Comparison of ENCODE assay signal across 8 cellular contexts in the genomic region with DNA sequence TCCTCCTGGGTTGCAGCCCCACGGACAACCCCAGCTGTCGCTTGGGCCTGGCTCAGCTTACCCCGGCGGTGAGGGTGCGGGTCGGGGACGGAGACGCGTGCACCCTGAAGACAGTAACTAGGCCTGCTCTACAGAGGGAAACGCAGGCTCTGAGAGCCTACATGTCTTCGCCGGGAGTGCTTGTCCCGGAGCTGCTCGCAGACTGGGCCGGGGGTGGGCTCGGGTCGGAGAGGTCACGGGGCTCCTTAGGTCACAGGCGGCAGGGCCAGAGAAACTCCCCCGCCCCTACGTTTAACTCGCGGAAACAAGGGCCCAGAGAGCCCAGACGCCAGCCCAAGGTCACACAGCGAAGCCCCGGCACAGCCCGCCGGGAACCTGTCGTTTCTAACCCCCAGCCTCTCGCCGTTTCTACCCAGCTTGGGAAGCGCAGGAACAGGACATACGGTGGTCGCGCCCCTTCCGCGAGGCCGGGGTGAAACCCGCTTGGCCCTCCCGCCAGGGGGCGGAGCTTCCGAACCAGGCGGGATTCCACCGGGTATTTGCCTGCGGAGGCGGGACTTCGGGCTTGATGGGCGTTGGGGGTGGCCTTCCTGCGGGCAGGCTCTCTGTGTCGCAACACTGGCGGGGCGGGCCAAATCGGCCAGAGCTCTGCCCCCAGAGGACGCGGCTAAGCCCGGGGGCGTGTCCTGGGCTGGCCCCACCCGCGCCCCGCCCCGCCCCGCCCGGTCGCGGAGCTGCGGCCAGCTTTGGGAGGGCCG. TPM values are rescaled to one million over a fixed set of nuclear protein-coding genes. Genes with fewer than 3 reads are reported as not detected.
DNase-seq lines count a peak whose midpoint lies in the region; ATAC-seq and TF ChIP-seq lines count a peak whose summit lies in the region.

A gene with protein sequence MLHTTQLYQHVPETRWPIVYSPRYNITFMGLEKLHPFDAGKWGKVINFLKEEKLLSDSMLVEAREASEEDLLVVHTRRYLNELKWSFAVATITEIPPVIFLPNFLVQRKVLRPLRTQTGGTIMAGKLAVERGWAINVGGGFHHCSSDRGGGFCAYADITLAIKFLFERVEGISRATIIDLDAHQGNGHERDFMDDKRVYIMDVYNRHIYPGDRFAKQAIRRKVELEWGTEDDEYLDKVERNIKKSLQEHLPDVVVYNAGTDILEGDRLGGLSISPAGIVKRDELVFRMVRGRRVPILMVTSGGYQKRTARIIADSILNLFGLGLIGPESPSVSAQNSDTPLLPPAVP (plus strand): TSS at position 725 of the 758 bp plus-strand sequence. CDS start 42 bp downstream, outside the sequence.

- in situ Hi-C loops in ACHN (cut with HindIII; ENCODE audit: low pct_ligation_motif_present, low pct_unique_long_range_greater_than_20kb, low sequenced_read_pairs) (no loop called here), mammary epithelial cell (cut with MboI; ENCODE audit: low sequenced_read_pairs in 2 of 2) (no loop called here)

- CTCF ChIA-PET in mammary epithelial cell (lab: Charles Lee; ENCODE audit: low non-redundant PET) = interaction anchor here (0.6 to 1.1 kb wide), 3 partner anchors 25 to 281 kb away, joined by 3 to 16 read pairs (median 5); no protein-coding TSS in a partner anchor

- BruUV-seq in mammary epithelial cell (replicated peaks; lab: Mats Ljungman, UMichigan) = TSS peak; percentile 43

- 3% methylated on average over 13 of the region's 67 CpGs for WGBS in mammary epithelial cell (ENCODE audit: low coverage, missing lambda C conversion rate)
- 2% methylated on average over 53 of the region's 67 CpGs for WGBS in smooth muscle cell (ENCODE audit: low lambda C conversion rate)

- dilution Hi-C loops in mammary epithelial cell (cut with HindIII; ENCODE audit: low sequenced_read_pairs) = loop anchor here (5.0 kb wide), 1 partner anchor 53 kb away; no protein-coding TSS in a partner anchor

- H2AFZ ChIP-seq in mammary epithelial cell (ENCODE audit: low read depth, low read length) (peak within 1 kb of the TSS; percentile 92), smooth muscle cell (ENCODE audit: low read depth) (peak within 1 kb of the TSS; percentile 97)

- H3K27ac ChIP-seq in WERI-Rb-1 (peak within 1 kb of the TSS; percentile 77), mammary epithelial cell (ENCODE audit: insufficient read depth, low read depth, low read length) (peak within 1 kb of the TSS; percentile 72), smooth muscle cell (ENCODE audit: low read depth) (peak within 1 kb of the TSS; percentile 74)

- ATAC-seq in GM18868 (IDR thresholded peaks at IDR 0.05; ENCODE audit: unreplicated experiment) = peak; percentile 95
- ATAC-seq in HG03108 (IDR thresholded peaks at IDR 0.05; ENCODE audit: unreplicated experiment) = peak; percentile 98

- TF ChIP-seq CTCF in WERI-Rb-1 (IDR thresholded peaks at IDR 0.05; ENCODE audit: low read depth, low read length) (no peak), mammary epithelial cell (conservative IDR thresholded peaks at IDR 0.05 in 1 of 2, IDR thresholded peaks at IDR 0.05 in 1 of 2; ENCODE audit: extremely low read depth in 1 of 2, insufficient read depth in 1 of 2, low read depth in 1 of 2, low read length in 2 of 2) (no peak), smooth muscle cell (IDR thresholded peaks at IDR 0.05; ENCODE audit: borderline replicate concordance, insufficient read depth, poor library complexity, severe bottlenecking) (peak; percentile 18)

- peak within 1 kb of the TSS; percentile 92 for H3K4me2 ChIP-seq in mammary epithelial cell (ENCODE audit: insufficient read depth, low read depth, low read length)
- H3K4me2 ChIP-seq in smooth muscle cell = peak within 1 kb of the TSS; percentile 96

- H3K9me3 ChIP-seq in WERI-Rb-1 (ENCODE audit: severe bottlenecking) (no peaks in the 10 kb centered on the region), mammary epithelial cell (replicated peaks; ENCODE audit: insufficient read depth, low read length) (no peaks in the 10 kb centered on the region), smooth muscle cell (replicated peaks; ENCODE audit: low read depth) (no peaks in the 10 kb centered on the region)

- DNase-seq in ACHN (peak; percentile 94), NCI-H2171 treated with DMSO at 0.1 percent for 48 hours (lab: John Stamatoyannopoulos, UW) (peak; percentile 83), WERI-Rb-1 (peak; percentile 99), mammary epithelial cell (peak; percentile 94), iPS-NIHi7 (ENCODE audit: extremely low spot score) (peak; percentile 100), smooth muscle cell (lab: John Stamatoyannopoulos, UW; ENCODE audit: unreplicated experiment) (peak; percentile 85)

- peak within 1 kb of the TSS; percentile 71 for H3K4me3 ChIP-seq in WERI-Rb-1 (ENCODE audit: low read depth, low read length)
- peak within 1 kb of the TSS; percentile 59 to 77 (median 63) for H3K4me3 ChIP-seq in mammary epithelial cell (replicated peaks in 1 of 3; ENCODE audit: insufficient read depth in 1 of 3, low read depth in 2 of 3, low read length in 3 of 3)
- H3K4me3 ChIP-seq in smooth muscle cell = peak within 1 kb of the TSS; percentile 89

- no peaks in the 10 kb centered on the region for H3F3A ChIP-seq in smooth muscle cell (ENCODE audit: low read depth)

- H3K79me2 ChIP-seq in mammary epithelial cell (ENCODE audit: insufficient read depth, low read length) (no peaks in the 10 kb centered on the region), smooth muscle cell (ENCODE audit: low read depth) (no peaks in the 10 kb centered on the region)

- H4K20me1 ChIP-seq in mammary epithelial cell (ENCODE audit: insufficient read depth, low read length) (no peaks in the 10 kb centered on the region), smooth muscle cell (ENCODE audit: low read depth) (no peaks in the 10 kb centered on the region)

- H3K36me3 ChIP-seq in WERI-Rb-1 (no peaks in the 10 kb centered on the region), mammary epithelial cell (ENCODE audit: insufficient read depth, low read length) (no peaks in the 10 kb centered on the region), smooth muscle cell (ENCODE audit: low read depth) (no peaks in the 10 kb centered on the region)

- intact Hi-C loops in mammary epithelial cell (cut with micrococcal nuclease) = no loop called here

- peaks cover 24% of the 10 kb centered on the region for H3K4me1 ChIP-seq in mammary epithelial cell (ENCODE audit: insufficient read depth, low read length)
- peaks cover 5% of the 10 kb centered on the region for H3K4me1 ChIP-seq in smooth muscle cell (ENCODE audit: low read depth)

- H3K27me3 ChIP-seq in WERI-Rb-1 (ENCODE audit: insufficient read depth, low read depth, severe bottlenecking) (no peaks in the 10 kb centered on the region), mammary epithelial cell (ENCODE audit: insufficient read depth, low read length) (no peaks in the 10 kb centered on the region), smooth muscle cell (ENCODE audit: low read depth) (no peaks in the 10 kb centered on the region)

- H3K9ac ChIP-seq in mammary epithelial cell (ENCODE audit: insufficient read depth, low read length) (peak within 1 kb of the TSS; percentile 56), smooth muscle cell (ENCODE audit: low read depth) (peak within 1 kb of the TSS; percentile 83)

RNA-seq across cellular contexts. Expression of the gene that starts here (rescaled TPM):
- total RNA-seq in mammary epithelial cell (10 to 100 TPM; 17.2 to 17.7 TPM), smooth muscle cell (7.5 and 9.6 TPM in 2 replicates)
- polyA plus RNA-seq in mammary epithelial cell (8.5 TPM), smooth muscle cell (14.8 and 20.2 TPM in 2 replicates)
- polyA minus RNA-seq in mammary epithelial cell = 7.9 TPM

Comparison
In these comparisons a context has a peak if more than half of its experiments do, and no peak if none do; other contexts are left out.
1. Peak in every context shown above with its lines: DNase-seq, ATAC-seq, H3K4me3 ChIP-seq and H3K27ac ChIP-seq.